8 cellular contexts compared by ENCODE assay signal in genomic region chr10:104329754-104330153, GRCh38. TPM values are rescaled to one million over a fixed set of nuclear protein-coding genes. Genes with fewer than 3 reads are reported as not detected.
DNase-seq lines count a peak whose midpoint lies in the region; ATAC-seq, FAIRE-seq and TF ChIP-seq lines count a peak whose summit lies in the region.

No MANE protein-coding gene starts in this region.

- BruUV-seq in A673 (replicated peaks; lab: Mats Ljungman, UMichigan): no TSS peak

- H3K27ac ChIP-seq in A673 (ENCODE audit: low read depth, low read length, poor library complexity, severe bottlenecking): peak overlapping the region; percentile 81
- peak overlapping the region; percentile 8; the same call in 1 of the 2 replicates for H3K27ac ChIP-seq in HUES6 (ENCODE audit: low read depth, low read length)
- peak overlapping the region; percentile 59 to 62 for H3K27ac ChIP-seq in mucosa of rectum (ENCODE audit: low read depth in 2 of 2, low read length in 2 of 2)

- no peak for FAIRE-seq in GM12891 (lab: Jason Lieb, UNC)

- DNase-seq in A673 (ENCODE audit: low spot score) (no peak), cardiac fibroblast (ENCODE audit: low read depth in 2 of 2) (peak; percentile 74 to 94), GM12891 (ENCODE audit: insufficient read length, low spot score) (no peak), hippocampal formation (lab: John Stamatoyannopoulos, UW) (no peak), NCI-H187 (lab: John Stamatoyannopoulos, UW) (no peak)

- no peaks in the 10 kb centered on the region for H3K36me3 ChIP-seq in A673 (ENCODE audit: insufficient read depth, low read length, poor library complexity, severe bottlenecking)
- no peaks in the 10 kb centered on the region for H3K36me3 ChIP-seq in HUES6 (ENCODE audit: control insufficient read depth, insufficient read depth, low read length)
- no peaks in the 10 kb centered on the region for H3K36me3 ChIP-seq in mucosa of rectum (ENCODE audit: control insufficient read depth in 2 of 2, insufficient read depth in 2 of 2, low read length in 2 of 2)

- POLR2A ChIA-PET in A673 (lab: Charles Lee; ENCODE audit: low non-redundant PET): interaction anchor here (1.0 kb wide), 1 partner anchor 9 kb away, joined by 4 read pairs; the partner anchor contains the start of gene ITPRIP

- CTCF ChIA-PET in A673 (lab: Charles Lee): interaction anchor here (1.0 kb wide), 1 partner anchor 8 kb away, joined by 3 read pairs; the partner anchor contains the start of gene ITPRIP

- H3K4me3 ChIP-seq in A673 (ENCODE audit: low read depth, low read length, poor library complexity, severe bottlenecking) (no peak overlapping the region), HUES6 (ENCODE audit: low read depth, low read length) (no peak overlapping the region), cardiac fibroblast (replicated peaks in 1 of 2; ENCODE audit: low read depth in 2 of 2, low read length in 2 of 2) (peak overlapping the region in 1 of 2 donors; percentile 8), mucosa of rectum (ENCODE audit: low read length in 2 of 2) (no peak overlapping the region)

- H3K9ac ChIP-seq in HUES6 (ENCODE audit: low read length) (no peak overlapping the region), mucosa of rectum (ENCODE audit: low read depth in 1 of 2, low read length in 2 of 2) (peak overlapping the region; percentile 17 to 28)

- TF ChIP-seq CTCF in A673 (conservative IDR thresholded peaks at IDR 0.05; ENCODE audit: low read depth, low read length): no peak
- TF ChIP-seq CTCF in cardiac fibroblast (IDR thresholded peaks at IDR 0.05; ENCODE audit: low read depth, low read length): no peak

- no peaks in the 10 kb centered on the region for H3K9me3 ChIP-seq in A673 (ENCODE audit: low read depth, low read length, poor library complexity, severe bottlenecking)
- no peaks in the 10 kb centered on the region for H3K9me3 ChIP-seq in HUES6 (ENCODE audit: control insufficient read depth, insufficient read depth, low read depth, low read length)
- H3K9me3 ChIP-seq in mucosa of rectum (ENCODE audit: control insufficient read depth in 2 of 2, low read length in 2 of 2): no peaks in the 10 kb centered on the region

- intact Hi-C loops in A673 (cut with micrococcal nuclease; ENCODE audit: unreplicated experiment): no loop called here

- H3K27me3 ChIP-seq in A673 (replicated peaks; ENCODE audit: insufficient read depth, low read depth, low read length, poor library complexity): no peaks in the 10 kb centered on the region
- H3K27me3 ChIP-seq in HUES6 (ENCODE audit: control insufficient read depth, insufficient read depth, low read length): no peaks in the 10 kb centered on the region
- no peaks in the 10 kb centered on the region for H3K27me3 ChIP-seq in mucosa of rectum (ENCODE audit: control insufficient read depth in 2 of 2, insufficient read depth in 2 of 2, low read length in 2 of 2)

- peaks cover 85% of the 10 kb centered on the region for H3K4me1 ChIP-seq in A673 (ENCODE audit: insufficient read depth, low read length, poor library complexity, severe bottlenecking)
- peaks cover 85% of the 10 kb centered on the region for H3K4me1 ChIP-seq in HUES6 (ENCODE audit: control insufficient read depth, insufficient read depth, low read length)
- peaks cover 48 to 59% of the 10 kb centered on the region in 2 donors for H3K4me1 ChIP-seq in mucosa of rectum (ENCODE audit: control insufficient read depth in 2 of 2, insufficient read depth in 2 of 2, low read length in 2 of 2)

- no peak for TF ChIP-seq POLR2A in GM12891 (IDR thresholded peaks at IDR 0.05; ENCODE audit: low read depth, low read length)

- no peak for ATAC-seq in HG03469 (IDR thresholded peaks at IDR 0.05; ENCODE audit: unreplicated experiment)

TF ChIP-seq in GM12891, 5 proteins besides CTCF, POLR2A, EP300 and RAD21:
- TF ChIP-seq POU2F2 (IDR thresholded peaks at IDR 0.05; ENCODE audit: low read depth, low read length) (no peak), SPI1 (IDR thresholded peaks at IDR 0.05; ENCODE audit: low read depth, low read length) (no peak), POLR2AphosphoS5 (IDR thresholded peaks at IDR 0.05; ENCODE audit: low read depth, low read length) (no peak), TAF1 (IDR thresholded peaks at IDR 0.05; ENCODE audit: low read depth, low read length) (no peak), PAX5 (IDR thresholded peaks at IDR 0.05; ENCODE audit: insufficient read depth, low read length, severe bottlenecking) (no peak)

RNA-seq across cellular contexts. Expression of gene ITPRIP, which starts 8.5 kb away (rescaled TPM):
- 23.1 and 24.8 TPM in 2 replicates for total RNA-seq in A673 (2021)
- 4.0 TPM for polyA plus RNA-seq in GM12891 (2012; ENCODE audit: low read depth, missing spikeins)

RNA-seq across cellular contexts. Expression of gene CFAP58, which starts 23.9 kb away (rescaled TPM):
- 0.17 and 0.52 TPM in 2 replicates for total RNA-seq in A673 (2021)
- 0.27 TPM for polyA plus RNA-seq in GM12891 (2012; ENCODE audit: low read depth, missing spikeins)

Comparison
In these comparisons a context has a peak if more than half of its experiments do, and no peak if none do; other contexts are left out.
1. DNase-seq: peak in cardiac fibroblast (2 of 2); none in A673 (single experiment), GM12891 (single experiment), hippocampal formation (0 of 2) and NCI-H187 (0 of 2).
2. H3K27ac ChIP-seq: peak in every context shown above with its lines; median percentile 81 in A673; 60 in mucosa of rectum; 8 in HUES6.